In the genomic region with DNA sequence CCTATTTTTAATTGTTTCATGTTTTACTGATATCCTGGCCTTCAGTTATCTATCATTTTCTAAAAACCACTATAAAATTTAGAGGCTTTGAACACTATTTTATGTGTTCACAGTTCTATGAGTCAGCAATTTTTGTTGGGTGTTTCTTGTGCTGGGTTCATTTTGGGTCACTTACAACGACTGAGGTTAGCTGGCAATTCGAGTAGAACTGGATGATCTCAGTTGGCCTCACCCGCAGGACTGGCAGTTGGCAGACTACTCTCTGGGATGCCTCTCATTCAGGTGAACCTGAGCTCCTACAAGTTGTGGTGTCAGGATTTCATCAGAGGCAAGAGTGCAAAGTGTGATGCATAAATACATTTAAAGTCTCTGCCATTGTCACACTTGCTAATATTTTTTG, we compare ENCODE assay signal across 18 cellular contexts.
DNase-seq lines count a peak whose midpoint lies in the region; ATAC-seq, FAIRE-seq and TF ChIP-seq lines count a peak whose summit lies in the region.
"Had no signal": no experiment of that assay in that cellular context is flagged by ENCODE, and none has a peak within 500 bp of the region (broad histone marks: within the 10 kb centered on the region; RNA-seq: fewer than 3 reads in every experiment).

No MANE protein-coding gene starts in this region.

- TF ChIP-seq CTCF in MCF 10A (IDR thresholded peaks at IDR 0.05; ENCODE audit: unreplicated experiment) (no peak), breast epithelium (IDR thresholded peaks at IDR 0.05) (no peak)

- H3K4me3 Mint-ChIP-seq in MCF 10A (ENCODE audit: unreplicated experiment) = no peak overlapping the region
- H3K4me3 Mint-ChIP-seq: activated T-cell treated with anti-CD3 and anti-CD28 coated beads, Interleukin-2, amount 50 U/mL, for 72 hours; T-helper 2 cell treated with Interferon-gamma antibody and Interleukin-4, amounts not matched to agents 5 μg/mL and 100 μg/mL, for 36 hours had no signal

- no peaks in the 10 kb centered on the region for H3K9me3 Mint-ChIP-seq in MCF 10A (ENCODE audit: unreplicated experiment)
- H3K9me3 Mint-ChIP-seq: T-helper 2 cell treated with Interferon-gamma antibody and Interleukin-4, amounts not matched to agents 5 μg/mL and 100 μg/mL, for 36 hours had no signal

- H3K4me1 Mint-ChIP-seq in MCF 10A (ENCODE audit: insufficient read depth, unreplicated experiment) = peaks cover 26% of the 10 kb centered on the region

- intact Hi-C loops in MCF 10A (cut with micrococcal nuclease) (loop anchor here (5.0 kb wide), 1 partner anchor 120 kb away; no protein-coding TSS in a partner anchor), breast epithelium (cut with DNase I; ENCODE audit: low total_unique reads) (no loop called here)

- peak; percentile 77 for DNase-seq in MCF 10A (ENCODE audit: unreplicated experiment)
- no peak for DNase-seq in breast epithelium (ENCODE audit: low spot score in 2 of 2)
- peak; percentile 53 for DNase-seq in adipocyte (ENCODE audit: low read depth)
- peak; percentile 47 for DNase-seq in fibroblast of the conjunctiva (ENCODE audit: low read depth)
- peak; percentile 49 for DNase-seq in urothelium cell line (ENCODE audit: low spot score)
- DNase-seq in NCI-H524 treated with DMSO at 0.1 percent for 48 hours (lab: John Stamatoyannopoulos, UW) = no peak
- no peak for DNase-seq in stimulated activated naive CD4-positive, alpha-beta T cell treated with Interleukin-2 at 50 U/mL for 16 hours (lab: John Stamatoyannopoulos, UW)
- DNase-seq: 8988T; activated CD4-positive, alpha-beta T cell treated with anti-CD3 and anti-CD28 coated beads, Interleukin-2, amount 50 U/mL, for 1 hour; activated T-cell treated with anti-CD3 and anti-CD28 coated beads, Interleukin-2, amount 50 U/mL, for 72 hours; COR-L47; effector CD8-positive, alpha-beta T cell; NCI-H1092 treated with DMSO at 0.1 percent for 48 hours; NCI-H446 treated with DMSO at 0.1 percent for 48 hours; Peyer's patch had no signal

- FAIRE-seq in urothelium cell line (lab: Jason Lieb, UNC) = no peak

- no peaks in the 10 kb centered on the region for H3K4me1 ChIP-seq in breast epithelium
- peaks cover 15% of the 10 kb centered on the region for H3K4me1 ChIP-seq in adipocyte (ENCODE audit: control insufficient read depth, insufficient read depth, low read length)
- H3K4me1 ChIP-seq: Peyer's patch had no signal

- H3K27ac ChIP-seq in breast epithelium = no peak overlapping the region
- H3K27ac ChIP-seq: Peyer's patch had no signal

- CTCF ChIA-PET in MCF 10A (lab: Yijun Ruan, JAX) = interaction anchor here (1.4 kb wide), 1 partner anchor 58 kb away, joined by 6 read pairs; no protein-coding TSS in a partner anchor

- no peak overlapping the region for H3K9ac ChIP-seq in adipocyte (ENCODE audit: low read length)

- no peaks in the 10 kb centered on the region for H3K27me3 Mint-ChIP-seq in MCF 10A (ENCODE audit: insufficient read depth, unreplicated experiment)

- no peak overlapping the region for H3K4me3 ChIP-seq in breast epithelium
- H3K4me3 ChIP-seq in adipocyte (ENCODE audit: low read length) = no peak overlapping the region
- H3K4me3 ChIP-seq: lung, Peyer's patch had no signal

- no peaks in the 10 kb centered on the region for H3K27me3 ChIP-seq in breast epithelium
- no peaks in the 10 kb centered on the region for H3K27me3 ChIP-seq in adipocyte (replicated peaks; ENCODE audit: control insufficient read depth, insufficient read depth, low read length)
- H3K27me3 ChIP-seq: Peyer's patch had no signal

- H3K36me3 ChIP-seq in breast epithelium = no peaks in the 10 kb centered on the region
- no peaks in the 10 kb centered on the region for H3K36me3 ChIP-seq in adipocyte (ENCODE audit: control insufficient read depth, insufficient read depth, low read length, severe bottlenecking)
- H3K36me3 ChIP-seq: Peyer's patch had no signal

- H3K9me3 ChIP-seq in breast epithelium (no peaks in the 10 kb centered on the region), adipocyte (ENCODE audit: control insufficient read depth, low read length) (no peaks in the 10 kb centered on the region)
- H3K9me3 ChIP-seq: Peyer's patch had no signal

- POLR2A ChIA-PET in MCF 10A (lab: Yijun Ruan, JAX) = interaction anchor here (0.7 to 2.5 kb wide), 7 partner anchors 10 to 122 kb away, joined by 3 to 23 read pairs (median 5); no protein-coding TSS in a partner anchor

- H3K36me3 Mint-ChIP-seq in MCF 10A (ENCODE audit: insufficient read depth, unreplicated experiment) = no peaks in the 10 kb centered on the region

- no peak for TF ChIP-seq POLR2A in breast epithelium (IDR thresholded peaks at IDR 0.05)

- no peak for ATAC-seq in GM21423 (IDR thresholded peaks at IDR 0.05; ENCODE audit: unreplicated experiment)
- ATAC-seq: activated T-cell treated with anti-CD3 and anti-CD28 coated beads, Interleukin-2, amount 50 U/mL, for 72 hours had no signal

- BruUV-seq in MCF 10A (replicated peaks; lab: Mats Ljungman, UMichigan) = no TSS peak

- peak overlapping the region; percentile 74 for H3K27ac Mint-ChIP-seq in MCF 10A (ENCODE audit: low read depth, unreplicated experiment)
- H3K27ac Mint-ChIP-seq: activated T-cell treated with anti-CD3 and anti-CD28 coated beads, Interleukin-2, amount 50 U/mL, for 72 hours; T-helper 2 cell treated with Interferon-gamma antibody and Interleukin-4, amounts not matched to agents 5 μg/mL and 100 μg/mL, for 36 hours had no signal

Comparison
In these comparisons a context has a peak if more than half of its experiments do, and no peak if none do; other contexts are left out.
1. DNase-seq: peak in MCF 10A (single experiment), adipocyte (single experiment), fibroblast of the conjunctiva (single experiment) and urothelium cell line (single experiment); none in breast epithelium (0 of 2), NCI-H524 treated with DMSO at 0.1 percent for 48 hours (single experiment) and stimulated activated naive CD4-positive, alpha-beta T cell treated with Interleukin-2 at 50 U/mL for 16 hours (single experiment).